ENCODE assay signal across 20 cellular contexts in genomic region chr10:62812672-62813439, GRCh38. TPM values are rescaled to one million over a fixed set of nuclear protein-coding genes. Genes with fewer than 3 reads are reported as not detected.
DNase-seq lines count a peak whose midpoint lies in the region; ATAC-seq and TF ChIP-seq lines count a peak whose summit lies in the region.
"Had no signal": no experiment of that assay in that cellular context is flagged by ENCODE, and none has a peak within 500 bp of the region (broad histone marks: within the 10 kb centered on the region; RNA-seq: fewer than 3 reads in every experiment).

No MANE protein-coding gene starts in this region.

- H3K79me2 ChIP-seq in smooth muscle cell (ENCODE audit: low read depth) = peaks cover 55% of the 10 kb centered on the region

- no peaks in the 10 kb centered on the region for H3K36me3 ChIP-seq in smooth muscle cell (ENCODE audit: low read depth)
- H3K36me3 ChIP-seq: brain microvascular endothelial cell, prostate gland had no signal

- no peaks in the 10 kb centered on the region for H3K9me3 ChIP-seq in CD4-positive, alpha-beta T cell (ENCODE audit: control insufficient read depth, low read length)
- H3K9me3 ChIP-seq in smooth muscle cell (replicated peaks; ENCODE audit: low read depth) = no peaks in the 10 kb centered on the region
- H3K9me3 ChIP-seq: prostate gland had no signal

- peaks cover 6% of the 10 kb centered on the region for H3K4me1 ChIP-seq in smooth muscle cell (ENCODE audit: low read depth)

- no peak overlapping the region for H3K27ac Mint-ChIP-seq in CD4-positive, alpha-beta T cell
- peak overlapping the region; percentile 95 for H3K27ac Mint-ChIP-seq in activated T-helper 17 cell treated with anti-CD3 and anti-CD28 coated beads, Interleukin-2, amount 50 U/mL, for 72 hours

- peaks cover 8% of the 10 kb centered on the region for H3K27me3 ChIP-seq in CD4-positive, alpha-beta T cell (ENCODE audit: control insufficient read depth, insufficient read depth, low read length)
- no peaks in the 10 kb centered on the region for H3K27me3 ChIP-seq in smooth muscle cell (ENCODE audit: low read depth)

- CTCF ChIA-PET in CD4-positive, alpha-beta T cell (lab: Charles Lee) = no interaction called here

- no peak overlapping the region for H3K27ac ChIP-seq in CD4-positive, alpha-beta T cell (ENCODE audit: low read depth, low read length)
- H3K27ac ChIP-seq in smooth muscle cell (ENCODE audit: low read depth) (peak overlapping the region; percentile 54), substantia nigra (ENCODE audit: low read depth, low read length, poor library complexity, severe bottlenecking) (no peak overlapping the region)
- H3K27ac ChIP-seq: brain microvascular endothelial cell, prostate gland had no signal

- peak overlapping the region; percentile 4 for H3K9ac ChIP-seq in smooth muscle cell (ENCODE audit: low read depth)

- intact Hi-C loops in CD4-positive, alpha-beta T cell (cut with DNase I, micrococcal nuclease) = loop anchor here (10.0 kb wide), 3 partner anchors 288 to 908 kb away; partner anchors contain the start of gene ARID5B (in 1 of the 2)

- H3K9me3 Mint-ChIP-seq in CD4-positive, alpha-beta T cell = no peaks in the 10 kb centered on the region
- H3K9me3 Mint-ChIP-seq in activated T-helper 17 cell treated with anti-CD3 and anti-CD28 coated beads, Interleukin-2, amount 50 U/mL, for 72 hours = no peaks in the 10 kb centered on the region

- peak overlapping the region; percentile 68 for H3K4me3 ChIP-seq in smooth muscle cell
- H3K4me3 ChIP-seq: prostate gland had no signal

- no peak for ATAC-seq in CD4-positive, alpha-beta T cell (ENCODE audit: poor library complexity)
- no peak for ATAC-seq in activated T-helper 17 cell treated with anti-CD3 and anti-CD28 coated beads, Interleukin-2, amount 50 U/mL, for 72 hours (replicated peaks)
- ATAC-seq in HG03565 (IDR thresholded peaks at IDR 0.05; ENCODE audit: unreplicated experiment) = no peak
- no peak for ATAC-seq in HG02610 (IDR thresholded peaks at IDR 0.05; ENCODE audit: unreplicated experiment)
- ATAC-seq: HCT116, SK-N-SH treated with all-trans-retinoic acid at 6 μM for 48 hours had no signal

- DNase-seq in activated T-cell treated with anti-CD3 and anti-CD28 coated beads for 1 hour (ENCODE audit: low read depth) (peak; percentile 25), activated T-cell treated with anti-CD3 and anti-CD28 coated beads for 4 hours (no peak), smooth muscle cell (lab: John Stamatoyannopoulos, UW; ENCODE audit: unreplicated experiment) (no peak), substantia nigra (lab: John Stamatoyannopoulos, UW) (no peak)
- DNase-seq in CD4-positive, alpha-beta T cell = no peak
- DNase-seq: brain microvascular endothelial cell; EL; hippocampal formation; islet precursor cell; NCI-H1048; NCI-H2029 treated with DMSO at 0.1 percent for 48 hours; RPMI8226; small intestine; stimulated activated naive CD4-positive, alpha-beta T cell had no signal

- WGBS in smooth muscle cell (ENCODE audit: low lambda C conversion rate) = 93% methylated on average over 13 of the region's 13 CpGs

- peaks cover 21% of the 10 kb centered on the region for H3K36me3 Mint-ChIP-seq in CD4-positive, alpha-beta T cell (ENCODE audit: low read depth)
- peaks cover 97% of the 10 kb centered on the region for H3K36me3 Mint-ChIP-seq in activated T-helper 17 cell treated with anti-CD3 and anti-CD28 coated beads, Interleukin-2, amount 50 U/mL, for 72 hours (ENCODE audit: low read depth)

- H3K4me1 Mint-ChIP-seq in CD4-positive, alpha-beta T cell (ENCODE audit: low read depth) = peaks cover 71% of the 10 kb centered on the region
- H3K4me1 Mint-ChIP-seq in activated T-helper 17 cell treated with anti-CD3 and anti-CD28 coated beads, Interleukin-2, amount 50 U/mL, for 72 hours = peaks cover 46% of the 10 kb centered on the region

- H3K4me3 Mint-ChIP-seq in CD4-positive, alpha-beta T cell = peak overlapping the region; percentile 62
- peak overlapping the region; percentile 93 for H3K4me3 Mint-ChIP-seq in activated T-helper 17 cell treated with anti-CD3 and anti-CD28 coated beads, Interleukin-2, amount 50 U/mL, for 72 hours

- H2AFZ ChIP-seq in smooth muscle cell (ENCODE audit: low read depth) = no peak overlapping the region

- H3F3A ChIP-seq in smooth muscle cell (ENCODE audit: low read depth) = peaks cover 15% of the 10 kb centered on the region

- H3K27me3 Mint-ChIP-seq in CD4-positive, alpha-beta T cell = peaks cover 21% of the 10 kb centered on the region
- H3K27me3 Mint-ChIP-seq in activated T-helper 17 cell treated with anti-CD3 and anti-CD28 coated beads, Interleukin-2, amount 50 U/mL, for 72 hours = no peaks in the 10 kb centered on the region

- no peak for TF ChIP-seq CTCF in CD4-positive, alpha-beta T cell (IDR thresholded peaks at IDR 0.05)
- TF ChIP-seq CTCF in smooth muscle cell (IDR thresholded peaks at IDR 0.05; ENCODE audit: borderline replicate concordance, insufficient read depth, poor library complexity, severe bottlenecking) = no peak

- peak overlapping the region; percentile 87 for H3K4me2 ChIP-seq in smooth muscle cell

- peaks cover 83% of the 10 kb centered on the region for H4K20me1 ChIP-seq in smooth muscle cell (ENCODE audit: low read depth)

- POLR2A ChIA-PET in CD4-positive, alpha-beta T cell (lab: Charles Lee) = no interaction called here

RNA-seq across cellular contexts. Expression of gene EGR2, which starts 3.3 kb away (rescaled TPM):
- 1 to 10 TPM; 3.2 to 5.4 TPM for total RNA-seq in CD4-positive, alpha-beta T cell
- 10 to 100 TPM in 1 of 2 donors, 1 to 10 TPM in 1; 5.5 to 94.4 TPM for total RNA-seq in activated T-helper 17 cell treated with anti-CD3 and anti-CD28 coated beads, Interleukin-2, amount 50 U/mL, for 72 hours
- 209 and 255 TPM in 2 replicates for total RNA-seq in smooth muscle cell
- polyA plus RNA-seq in smooth muscle cell = 277 and 433 TPM in 2 replicates

RNA-seq across cellular contexts. Expression of gene ADO, which starts 8.3 kb away (rescaled TPM):
- 10 to 100 TPM; 14.3 to 15.9 TPM for total RNA-seq in CD4-positive, alpha-beta T cell
- 10 to 100 TPM; 11.5 to 15.4 TPM for total RNA-seq in activated T-helper 17 cell treated with anti-CD3 and anti-CD28 coated beads, Interleukin-2, amount 50 U/mL, for 72 hours
- 29.8 and 32.4 TPM in 2 replicates for total RNA-seq in smooth muscle cell
- 11.6 and 11.9 TPM in 2 replicates for polyA plus RNA-seq in smooth muscle cell
